In the genomic region with DNA sequence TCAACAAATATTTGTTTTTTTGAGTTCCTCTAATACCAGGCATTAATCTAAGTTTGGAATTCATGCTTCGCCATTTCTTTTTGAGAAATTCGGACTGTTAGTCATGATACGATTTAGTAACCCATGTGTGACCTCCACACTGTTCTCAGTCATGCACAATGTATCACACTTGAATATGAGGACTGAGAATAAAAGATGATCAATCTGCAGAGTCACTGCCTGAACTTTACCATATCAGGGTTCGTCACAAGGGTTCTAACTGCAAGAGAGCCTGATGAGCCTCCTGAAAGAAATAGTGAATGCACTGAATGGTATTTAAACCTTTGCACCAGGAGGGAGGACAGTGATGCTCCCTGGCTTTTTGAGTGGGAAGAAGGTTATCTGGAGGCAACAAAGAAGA, we compare ENCODE assay signal across 18 cellular contexts. TPM values are rescaled to one million over a fixed set of nuclear protein-coding genes. Genes with fewer than 3 reads are reported as not detected.
"Had no signal": no experiment of that assay in that cellular context is flagged by ENCODE, and none has a peak within 500 bp of the region (broad histone marks: within the 10 kb centered on the region; RNA-seq: fewer than 3 reads in every experiment).

No MANE protein-coding gene starts in this region.

- FAIRE-seq: astrocyte, bronchial epithelial cell, frontal cortex, small intestine had no signal

- H3K27me3 Mint-ChIP-seq: effector memory CD8-positive, alpha-beta T cell; T-helper 17 cell; type B pancreatic cell had no signal

- H3K27ac ChIP-seq: lower lobe of right lung, prostate gland had no signal

- H3K4me3 ChIP-seq: lower lobe of right lung, prostate gland had no signal

- H3K36me3 Mint-ChIP-seq: type B pancreatic cell had no signal

- H3K36me3 ChIP-seq: lower lobe of right lung, prostate gland had no signal

- H3K4me1 ChIP-seq: prostate gland had no signal

- H3K4me3 Mint-ChIP-seq: T-helper 17 cell, type B pancreatic cell had no signal

- ATAC-seq: left colon, lower lobe of right lung, right cardiac atrium had no signal

- H3K9me3 Mint-ChIP-seq: effector memory CD8-positive, alpha-beta T cell; type B pancreatic cell had no signal

- H3K9me3 ChIP-seq: lower lobe of right lung, prostate gland had no signal

- DNase-seq: dermis blood vessel endothelial cell; effector memory CD8-positive, alpha-beta T cell; head of caudate nucleus; left colon; lower lobe of right lung; right cardiac atrium; small intestine; stimulated activated CD4-positive, alpha-beta T cell treated with anti-CD3 and anti-CD28 coated beads, Interleukin-4, amount 100 ng/mL, for 24 hours; T-helper 17 cell had no signal

- H3K27ac Mint-ChIP-seq: T-helper 17 cell, type B pancreatic cell had no signal

RNA-seq across cellular contexts. Expression of gene FASLG, which starts 10.9 kb away (rescaled TPM):
- total RNA-seq: astrocyte, bronchial epithelial cell, chondrocyte, dermis blood vessel endothelial cell, fibroblast of lung, frontal cortex, prostate gland, temporal lobe had no signal
- polyA plus RNA-seq: fibroblast of lung, neural cell had no signal
